ENCODE assay signal across 8 cellular contexts in genomic region chr1:16770144-16770736, GRCh38. TPM values are rescaled to one million over a fixed set of nuclear protein-coding genes. Genes with fewer than 3 reads are reported as not detected.
DNase-seq lines count a peak whose midpoint lies in the region; FAIRE-seq and TF ChIP-seq lines count a peak whose summit lies in the region.
"Not testable (repeated sequence)": the region's sequence is repeated elsewhere in the genome, so short reads cannot be mapped to it uniquely, and the experiment has no call there.

No MANE protein-coding gene starts in this region.

- H3K27ac ChIP-seq in brain microvascular endothelial cell, result not testable (repeated sequence)
- H3K27ac ChIP-seq in thyroid gland, result peak overlapping the region in 1 of 3 donors; percentile 38

- WGBS in thyroid gland, 2 donors, result 27 to 33% methylated on average over 5 of the region's 5 CpGs

- not testable (repeated sequence) for H3K27me3 ChIP-seq in brain microvascular endothelial cell (replicated peaks); kidney epithelial cell (ENCODE audit: control insufficient read depth, insufficient read depth, low read length); thyroid gland

- peaks cover 17 to 26% of the 10 kb centered on the region in 2 donors for H3K4me1 ChIP-seq in thyroid gland

- in situ Hi-C loops in brain microvascular endothelial cell (cut with HindIII; ENCODE audit: low pct_ligation_motif_present, low sequenced_read_pairs), result not testable (repeated sequence)

- peak; percentile 92 for DNase-seq in Daoy (ENCODE audit: low read depth)
- DNase-seq in HT-29 (ENCODE audit: low spot score), result peak; percentile 1
- peak; percentile 95 for DNase-seq in RCC 7860 (ENCODE audit: low spot score)
- DNase-seq in brain microvascular endothelial cell, result peak; percentile 91
- peak; percentile 91 for DNase-seq in fibroblast of mammary gland (ENCODE audit: low read depth)
- DNase-seq in kidney epithelial cell (ENCODE audit: low read depth), result peak; percentile 93
- DNase-seq in posterior vena cava (ENCODE audit: low spot score), result peak; percentile 62
- DNase-seq in thyroid gland, result peak; percentile 73 to 83

- intact Hi-C loops in posterior vena cava (cut with DNase I); thyroid gland (cut with DNase I): not testable (repeated sequence)

- not testable (repeated sequence) for H3K9me3 ChIP-seq in thyroid gland

- not testable (repeated sequence) for H3K36me3 ChIP-seq in brain microvascular endothelial cell (replicated peaks); kidney epithelial cell (ENCODE audit: control insufficient read depth, insufficient read depth, low read length); thyroid gland

- not testable (repeated sequence) for TF ChIP-seq POLR2A in thyroid gland (IDR thresholded peaks at IDR 0.05)

- not testable (repeated sequence) for H3K4me3 ChIP-seq in brain microvascular endothelial cell (ENCODE audit: low read depth, low read length); fibroblast of mammary gland (ENCODE audit: control insufficient read depth, low read depth, low read length); kidney epithelial cell (ENCODE audit: low read depth, low read length); thyroid gland (replicated peaks in 1 of 3)

- TF ChIP-seq CTCF in brain microvascular endothelial cell (IDR thresholded peaks at IDR 0.05; ENCODE audit: low read depth, low read length, missing control alignments); fibroblast of mammary gland (conservative IDR thresholded peaks at IDR 0.05; ENCODE audit: control insufficient read depth, insufficient read depth, low read depth, low read length); kidney epithelial cell (IDR thresholded peaks at IDR 0.05; ENCODE audit: insufficient read depth, low read length, poor library complexity, severe bottlenecking); thyroid gland (IDR thresholded peaks at IDR 0.05): not testable (repeated sequence)

- peak; percentile 98 for FAIRE-seq in RCC 7860 (lab: Jason Lieb, UNC)

RNA-seq across cellular contexts. Expression of gene RNU1-4, which starts 29.9 kb away (rescaled TPM):
- total RNA-seq in Daoy (2014; rRNA removed; shearing (Covaris generic)), result 306 and 832 TPM in 2 replicates
- total RNA-seq in HT-29 (2014; rRNA removed; shearing (Covaris generic)), result under 0.01 TPM in 2 replicates
- total RNA-seq in kidney epithelial cell (under 0.01 TPM in 2 replicates), posterior vena cava (over 10,000 TPM; 12,584 to 18,986 TPM), thyroid gland (under 1 TPM; under 0.01 TPM)

Comparison
In these comparisons a context has a peak if more than half of its experiments do, and no peak if none do; other contexts are left out.
1. DNase-seq: peak in every context shown above with its lines; median percentile 95 in RCC 7860; 93 in kidney epithelial cell; 92 in Daoy; 91 in brain microvascular endothelial cell; 91 in fibroblast of mammary gland; 78 in thyroid gland; 62 in posterior vena cava; 1 in HT-29.
2. RNA of gene RNU1-4, which starts 29.9 kb away (total RNA-seq): 12,584 to 18,986 TPM in posterior vena cava and 306 to 832 TPM in Daoy; under 0.01 TPM in HT-29, under 0.01 TPM in kidney epithelial cell and under 0.01 TPM in thyroid gland; every median in the first group is over 100 times any median in the second.